ENCODE assay signal across 18 cellular contexts in genomic region chr17:48290378-48290777, GRCh38.
DNase-seq lines count a peak whose midpoint lies in the region; ATAC-seq, FAIRE-seq and TF ChIP-seq lines count a peak whose summit lies in the region.
"Had no signal": no experiment of that assay in that cellular context is flagged by ENCODE, and none has a peak within 500 bp of the region (broad histone marks: within the 10 kb centered on the region; RNA-seq: fewer than 3 reads in every experiment).

No MANE protein-coding gene starts in this region.

- H3F3A ChIP-seq in PC-9 (ENCODE audit: insufficient read depth, low read depth): peaks cover 3% of the 10 kb centered on the region; the same call in 1 of the 2 replicates

- H4K20me1 ChIP-seq in PC-9 (ENCODE audit: insufficient read depth): no peaks in the 10 kb centered on the region

- no peak overlapping the region for H3K4me2 ChIP-seq in PC-9
- H3K4me2 ChIP-seq: KMS-11 had no signal

- H3K4me1 Mint-ChIP-seq in mesothelial cell of epicardium: peaks cover 74% of the 10 kb centered on the region
- peaks cover 33% of the 10 kb centered on the region for H3K4me1 Mint-ChIP-seq in activated naive CD4-positive, alpha-beta T cell treated with anti-CD3 and anti-CD28 coated beads for 36 hours (ENCODE audit: low read depth)

- 0 out of 2 replicates have a peak overlapping the region, but pooled peaks have one; percentile 1 for H3K27ac ChIP-seq in PC-9
- H3K27ac ChIP-seq: KMS-11, SJCRH30 had no signal

- FAIRE-seq in G401.6 (lab: Jason Lieb, UNC): peak; percentile 39
- FAIRE-seq in HTR-8/SVneo (lab: Jason Lieb, UNC): peak; percentile 40

- H3K9me2 ChIP-seq in PC-9 (ENCODE audit: insufficient read depth): no peaks in the 10 kb centered on the region

- H3K27ac Mint-ChIP-seq in mesothelial cell of epicardium: peak overlapping the region; percentile 91
- H3K27ac Mint-ChIP-seq in activated naive CD4-positive, alpha-beta T cell treated with anti-CD3 and anti-CD28 coated beads for 36 hours: no peak overlapping the region

- no peak overlapping the region for H2AFZ ChIP-seq in PC-9

- H3K27me3 Mint-ChIP-seq in mesothelial cell of epicardium (ENCODE audit: low read depth): no peaks in the 10 kb centered on the region
- H3K27me3 Mint-ChIP-seq in activated naive CD4-positive, alpha-beta T cell treated with anti-CD3 and anti-CD28 coated beads for 36 hours (ENCODE audit: low read depth): no peaks in the 10 kb centered on the region

- no peak overlapping the region for H3K4me3 Mint-ChIP-seq in mesothelial cell of epicardium
- H3K4me3 Mint-ChIP-seq in activated naive CD4-positive, alpha-beta T cell treated with anti-CD3 and anti-CD28 coated beads for 36 hours: no peak overlapping the region

- H3K36me3 Mint-ChIP-seq in mesothelial cell of epicardium: no peaks in the 10 kb centered on the region
- peaks cover 3% of the 10 kb centered on the region for H3K36me3 Mint-ChIP-seq in activated naive CD4-positive, alpha-beta T cell treated with anti-CD3 and anti-CD28 coated beads for 36 hours (ENCODE audit: low read depth)

- H3K9me3 ChIP-seq in PC-9 (ENCODE audit: insufficient read depth, low read depth): no peaks in the 10 kb centered on the region; the same call in 1 of the 2 replicates
- H3K9me3 ChIP-seq: SJCRH30 had no signal

- H3K27me3 ChIP-seq in PC-9 (ENCODE audit: insufficient read depth, low read depth): no peaks in the 10 kb centered on the region
- H3K27me3 ChIP-seq: SJCRH30 had no signal

- no peaks in the 10 kb centered on the region for H3K9me3 Mint-ChIP-seq in mesothelial cell of epicardium
- H3K9me3 Mint-ChIP-seq in activated naive CD4-positive, alpha-beta T cell treated with anti-CD3 and anti-CD28 coated beads for 36 hours: no peaks in the 10 kb centered on the region

- BruUV-seq in PC-9 (replicated peaks; lab: Mats Ljungman, UMichigan): no TSS peak

- POLR2A ChIA-PET in PC-9 (lab: Charles Lee; ENCODE audit: unreplicated experiment): interaction anchor here (0.7 kb wide), 1 partner anchor 130 kb away, joined by 3 read pairs; no protein-coding TSS in a partner anchor

- intact Hi-C loops in PC-9 (cut with micrococcal nuclease; ENCODE audit: unreplicated experiment): no loop called here
- intact Hi-C loops in activated naive CD4-positive, alpha-beta T cell treated with anti-CD3 and anti-CD28 coated beads for 36 hours (cut with micrococcal nuclease): no loop called here

- no peaks in the 10 kb centered on the region for H3K79me2 ChIP-seq in PC-9 (ENCODE audit: low read depth)

- CTCF ChIA-PET in PC-9 (lab: Charles Lee): interaction anchor here (0.7 kb wide), 1 partner anchor 319 kb away, joined by 3 read pairs; no protein-coding TSS in a partner anchor
- CTCF ChIA-PET in activated naive CD4-positive, alpha-beta T cell treated with anti-CD3 and anti-CD28 coated beads for 36 hours (lab: Charles Lee): interaction anchor here (1.6 kb wide), 1 partner anchor 10 kb away, joined by 3 read pairs; no protein-coding TSS in a partner anchor

- peaks cover 24% of the 10 kb centered on the region for H3K4me1 ChIP-seq in PC-9 (replicated peaks; ENCODE audit: insufficient read depth)

- DNase-seq in HTR-8/SVneo (ENCODE audit: insufficient read length, low spot score) (no peak), PC-9 (peak in 1 of 2 experiments; percentile 62), mesothelial cell of epicardium (ENCODE audit: low spot score in 2 of 2, unreplicated experiment in 2 of 2) (no peak)
- DNase-seq in activated naive CD4-positive, alpha-beta T cell treated with anti-CD3 and anti-CD28 coated beads for 36 hours: no peak
- DNase-seq: ACHN, C1 segment of cervical spinal cord, DMS 273 treated with DMSO at 0.1 percent for 48 hours, DND-41, GOT3, NCI-H1417, NCI-H1930, NCI-H2171, NCI-H526 treated with DMSO at 0.1 percent for 48 hours, SJCRH30 had no signal

- ATAC-seq in HG02798 (IDR thresholded peaks at IDR 0.05; ENCODE audit: poor library complexity, unreplicated experiment) (no peak), GM21390 (IDR thresholded peaks at IDR 0.05; ENCODE audit: unreplicated experiment) (no peak)

- H3K36me3 ChIP-seq in PC-9 (ENCODE audit: low read depth): no peaks in the 10 kb centered on the region
- H3K36me3 ChIP-seq: SJCRH30 had no signal

- TF ChIP-seq CTCF in PC-9 (conservative IDR thresholded peaks at IDR 0.05): no peak
- no peak for TF ChIP-seq CTCF in mesothelial cell of epicardium (IDR thresholded peaks at IDR 0.05; ENCODE audit: unreplicated experiment)

- no peak overlapping the region for H3K4me3 ChIP-seq in PC-9
- H3K4me3 ChIP-seq: SJCRH30 had no signal
